In the genomic region with DNA sequence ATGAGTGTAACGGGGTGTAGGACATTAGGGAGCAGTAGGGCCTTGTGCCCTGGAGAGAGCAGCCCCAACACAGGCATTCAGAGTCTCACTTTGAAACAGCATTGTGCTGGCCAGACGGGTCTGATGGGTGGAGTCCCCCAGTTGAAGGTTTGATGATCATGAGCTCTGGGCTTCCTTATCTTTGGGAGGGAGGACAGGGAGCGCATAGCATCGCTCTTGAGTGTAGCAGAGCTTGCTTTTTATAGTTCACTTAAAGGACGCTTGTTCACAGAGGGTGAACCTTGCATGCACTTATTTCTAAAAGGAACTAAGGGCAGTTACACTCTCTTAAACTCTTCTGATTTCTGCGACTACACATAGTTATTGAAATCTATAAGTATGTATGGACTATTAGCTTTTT, we compare ENCODE assay signal across 22 cellular contexts. TPM values are rescaled to one million over a fixed set of nuclear protein-coding genes. Genes with fewer than 3 reads are reported as not detected.
"Had no signal": no experiment of that assay in that cellular context is flagged by ENCODE, and none has a peak within 500 bp of the region (broad histone marks: within the 10 kb centered on the region; RNA-seq: fewer than 3 reads in every experiment).

No MANE protein-coding gene starts in this region.

- H3K9me3 ChIP-seq: MG63, SJCRH30 had no signal

- H3K4me1 ChIP-seq: SJCRH30 had no signal

- H3K27me3 ChIP-seq: SJCRH30 had no signal

- H3K27ac ChIP-seq: HL-60, SJCRH30 had no signal

- ATAC-seq: SK-N-SH treated with all-trans-retinoic acid at 6 μM for 48 hours had no signal

- H3K4me3 ChIP-seq: MG63, SJCRH30 had no signal

- DNase-seq: KBM-7, MG63, NCI-H1092, NCI-H1105 treated with DMSO at 0.1 percent for 48 hours, NCI-H1417 treated with DMSO at 0.1 percent for 48 hours, NCI-H146, NCI-H1694 treated with DMSO at 0.1 percent for 48 hours, NCI-H1930, NCI-H2081 treated with DMSO at 0.1 percent for 48 hours, NCI-H2171, NCI-H226, NCI-H446, NCI-H510A, NCI-H524 treated with DMSO at 0.1 percent for 48 hours, NCI-H69, NCI-H774, RPMI8226, SHP77 treated with DMSO at 0.1 percent for 48 hours, SJCRH30 had no signal

- H3K36me3 ChIP-seq: MG63, SJCRH30 had no signal

RNA-seq across cellular contexts. Expression of gene KCNK13, which starts 10.6 kb away (rescaled TPM):
- total RNA-seq: HT-29 had no signal
